12 cellular contexts compared by ENCODE assay signal in the genomic region with DNA sequence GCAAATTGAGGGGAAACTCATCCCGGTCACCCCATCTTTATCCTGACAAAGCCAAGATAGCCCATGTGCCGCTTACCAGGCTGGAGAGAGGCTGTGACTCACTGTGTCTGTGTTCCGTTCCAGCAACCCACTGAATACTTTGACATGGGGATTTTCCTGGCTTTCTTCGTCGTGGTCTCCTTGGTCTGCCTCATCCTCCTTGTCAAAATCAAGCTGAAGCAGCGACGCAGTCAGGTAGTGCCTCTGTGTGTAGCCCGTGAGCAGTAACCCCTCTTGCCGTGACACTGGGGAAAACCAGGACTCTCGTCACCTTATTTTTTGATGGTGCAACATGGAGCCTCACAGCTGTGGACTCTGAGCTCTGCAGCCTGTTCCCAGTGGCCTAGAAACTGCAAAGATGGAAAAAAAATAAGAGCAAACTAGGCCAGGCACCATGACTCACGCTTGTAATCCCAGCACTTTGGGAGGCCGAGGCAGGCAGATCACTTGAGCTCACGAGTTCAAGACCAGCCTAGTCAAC. TPM values are rescaled to one million over a fixed set of nuclear protein-coding genes. Genes with fewer than 3 reads are reported as not detected.
DNase-seq lines count a peak whose midpoint lies in the region; ATAC-seq and TF ChIP-seq lines count a peak whose summit lies in the region.
"Had no signal": no experiment of that assay in that cellular context is flagged by ENCODE, and none has a peak within 500 bp of the region (broad histone marks: within the 10 kb centered on the region; RNA-seq: fewer than 3 reads in every experiment).

No MANE protein-coding gene starts in this region.

- H3K27ac Mint-ChIP-seq in GM23338 = no peak overlapping the region

- H3K36me3 ChIP-seq in GM23338 (ENCODE audit: insufficient read depth) (peaks cover 24% of the 10 kb centered on the region; the same call in 1 of the 2 replicates), skeletal muscle satellite cell (ENCODE audit: insufficient read depth, low read length) (no peaks in the 10 kb centered on the region)

- H3K4me3 ChIP-seq in GM23338 (no peak overlapping the region), foreskin fibroblast (ENCODE audit: low read depth in 1 of 2, low read length in 2 of 2) (no peak overlapping the region), skeletal muscle satellite cell (ENCODE audit: low read length) (peak overlapping the region; percentile 47)

- H3K9ac ChIP-seq in skeletal muscle satellite cell (ENCODE audit: low read depth, low read length) = peak overlapping the region; percentile 36

- H3K9me2 ChIP-seq in GM23338 (ENCODE audit: insufficient read depth) = no peaks in the 10 kb centered on the region

- no peaks in the 10 kb centered on the region for H3F3A ChIP-seq in GM23338 (replicated peaks; ENCODE audit: low read depth)

- peaks cover 10% of the 10 kb centered on the region for H3K27me3 Mint-ChIP-seq in GM23338 (ENCODE audit: insufficient read depth, low read depth, poor library complexity)

- no peak overlapping the region for H2AFZ ChIP-seq in GM23338

- H3K27ac ChIP-seq in GM23338 (ENCODE audit: low read depth) (0 out of 2 replicates have a peak overlapping the region, but pooled peaks have one; percentile 19), angular gyrus (ENCODE audit: low read depth, low read length) (peak overlapping the region; percentile 58)

- no peaks in the 10 kb centered on the region for H3K9me3 Mint-ChIP-seq in GM23338
- H3K9me3 Mint-ChIP-seq: brain had no signal

- no peak overlapping the region for H3K4me2 ChIP-seq in GM23338
- peak overlapping the region; percentile 75 for H3K4me2 ChIP-seq in skeletal muscle satellite cell (ENCODE audit: low read length)

- no peaks in the 10 kb centered on the region for H3K27me3 ChIP-seq in GM23338 (ENCODE audit: insufficient read depth)
- H3K27me3 ChIP-seq in skeletal muscle satellite cell (ENCODE audit: control insufficient read depth, insufficient read depth, low read length) = no peaks in the 10 kb centered on the region

- DNase-seq in GM23338 (ENCODE audit: low spot score) = no peak
- DNase-seq in foreskin fibroblast = peak; percentile 63 to 70
- DNase-seq in DMS79 (lab: John Stamatoyannopoulos, UW) = no peak
- DNase-seq in NCI-H187 (lab: John Stamatoyannopoulos, UW) = no peak
- DNase-seq in GF-D8 (lab: John Stamatoyannopoulos, UW) = no peak
- DNase-seq: H7, NCI-H2029 treated with DMSO at 0.1 percent for 48 hours, SIG-M5 had no signal

- peaks cover 56% of the 10 kb centered on the region for H3K36me3 Mint-ChIP-seq in GM23338 (ENCODE audit: low read depth)

- no peaks in the 10 kb centered on the region for H3K9me3 ChIP-seq in skeletal muscle satellite cell (replicated peaks; ENCODE audit: low read length)

- H3K79me2 ChIP-seq in GM23338 (replicated peaks; ENCODE audit: insufficient read depth) = peaks cover 17% of the 10 kb centered on the region

- peaks cover 4% of the 10 kb centered on the region; the same call in 1 of the 3 replicates for H3K4me1 Mint-ChIP-seq in GM23338

- no peaks in the 10 kb centered on the region; the same call in 1 of the 2 replicates for H4K20me1 ChIP-seq in GM23338 (replicated peaks; ENCODE audit: insufficient read depth)

- H3K4me3 Mint-ChIP-seq in GM23338 = no peak overlapping the region
- H3K4me3 Mint-ChIP-seq: brain had no signal

- no peak for ATAC-seq in GM23338
- no peak for ATAC-seq in HG03342 (IDR thresholded peaks at IDR 0.05; ENCODE audit: unreplicated experiment)

- TF ChIP-seq CTCF in GM23338 (conservative IDR thresholded peaks at IDR 0.05; ENCODE audit: low read depth in 2 of 2) = no peak
- TF ChIP-seq CTCF in foreskin fibroblast (IDR thresholded peaks at IDR 0.05; ENCODE audit: low read depth, low read length) = no peak

- H3K4me1 ChIP-seq in GM23338 (ENCODE audit: insufficient read depth) (no peaks in the 10 kb centered on the region), skeletal muscle satellite cell (ENCODE audit: control insufficient read depth, insufficient read depth, low read length) (peaks cover 33% of the 10 kb centered on the region)

TF ChIP-seq in GM23338, 12 proteins besides CTCF, POLR2A, EP300 and RAD21:
- TF ChIP-seq EZH2phosphoT487 (IDR thresholded peaks at IDR 0.05; ENCODE audit: unreplicated experiment) (no peak), ZNF114 (CRISPR knock-in tag; IDR thresholded peaks at IDR 0.05) (no peak), STAT1 (IDR thresholded peaks at IDR 0.05; ENCODE audit: unreplicated experiment) (no peak), NANOG (IDR thresholded peaks at IDR 0.05; ENCODE audit: borderline replicate concordance) (no peak), POLR2AphosphoS5 (IDR thresholded peaks at IDR 0.05; ENCODE audit: low read depth) (no peak)
- TF ChIP-seq, protein P1, sequence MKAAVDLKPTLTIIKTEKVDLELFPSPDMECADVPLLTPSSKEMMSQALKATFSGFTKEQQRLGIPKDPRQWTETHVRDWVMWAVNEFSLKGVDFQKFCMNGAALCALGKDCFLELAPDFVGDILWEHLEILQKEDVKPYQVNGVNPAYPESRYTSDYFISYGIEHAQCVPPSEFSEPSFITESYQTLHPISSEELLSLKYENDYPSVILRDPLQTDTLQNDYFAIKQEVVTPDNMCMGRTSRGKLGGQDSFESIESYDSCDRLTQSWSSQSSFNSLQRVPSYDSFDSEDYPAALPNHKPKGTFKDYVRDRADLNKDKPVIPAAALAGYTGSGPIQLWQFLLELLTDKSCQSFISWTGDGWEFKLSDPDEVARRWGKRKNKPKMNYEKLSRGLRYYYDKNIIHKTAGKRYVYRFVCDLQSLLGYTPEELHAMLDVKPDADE (IDR thresholded peaks at IDR 0.05) = no peak

RNA-seq across cellular contexts. Expression of a gene that starts 16.9 kb away (rescaled TPM):
- total RNA-seq in GM23338 (2014; rRNA removed; shearing (Covaris generic)) = not detected in 2 replicates
- 0.36 TPM in 1 of 2 replicates, not detected in the other for polyA plus RNA-seq in GM23338 (2016; fragmentation: Nextera tagmentation; extraction: Ambion mirVana)
- total RNA-seq in skeletal muscle satellite cell (2012; rRNA removed) = not detected in 2 replicates
- total RNA-seq: H7 had no signal

RNA-seq across cellular contexts. Expression of a gene that starts 28.1 kb away (rescaled TPM):
- 3.4 and 3.8 TPM in 2 replicates for total RNA-seq in GM23338 (2014; rRNA removed; shearing (Covaris generic))
- polyA plus RNA-seq in GM23338 (2016; fragmentation: Nextera tagmentation; extraction: Ambion mirVana) = 1.8 and 2.6 TPM in 2 replicates
- total RNA-seq in skeletal muscle satellite cell (2012; rRNA removed) = 2.5 and 3.7 TPM in 2 replicates

Comparison
In these comparisons a context has a peak if more than half of its experiments do, and no peak if none do; other contexts are left out.
1. DNase-seq: peak in foreskin fibroblast (2 of 2); none in GM23338 (single experiment), DMS79 (single experiment), NCI-H187 (0 of 2) and GF-D8 (single experiment).